Comparison of ENCODE assay signal across 12 cellular contexts in the genomic region with DNA sequence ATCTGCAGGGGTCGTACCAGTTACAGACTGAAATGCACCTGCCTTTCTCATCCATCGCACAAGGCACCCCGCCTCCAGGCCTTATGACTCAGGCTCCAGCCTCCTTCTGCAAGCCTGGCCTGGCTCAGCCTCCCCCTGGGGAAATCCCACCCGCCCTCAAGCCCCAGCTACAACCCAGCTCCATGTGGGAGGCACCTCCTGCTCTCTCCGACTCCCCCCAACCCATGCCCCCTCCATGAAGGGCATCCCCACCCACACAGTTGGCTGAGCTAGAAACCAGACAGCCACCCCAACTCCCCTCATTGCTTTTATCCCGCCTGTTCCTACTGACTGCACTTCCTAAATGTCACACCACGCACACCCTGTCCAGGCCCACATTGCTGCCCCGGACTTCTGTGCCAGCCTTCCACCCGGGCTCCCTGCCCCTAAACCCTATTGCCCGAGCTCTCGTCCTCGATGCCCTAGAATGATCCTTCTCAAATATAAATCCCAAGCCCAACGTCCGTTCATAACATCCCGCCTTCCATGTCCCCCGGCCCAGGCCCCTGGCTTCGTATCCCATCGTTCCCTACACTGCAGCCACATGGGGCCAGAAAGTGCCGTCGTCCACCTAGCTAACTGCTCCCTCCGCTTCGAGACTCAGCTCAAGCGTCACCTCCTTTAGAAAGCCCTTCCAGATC. TPM values are rescaled to one million over a fixed set of nuclear protein-coding genes. Genes with fewer than 3 reads are reported as not detected.
A peak's percentile ranks its signal among the peaks of the same experiment; 100 is the strongest.
DNase-seq lines count a peak whose midpoint lies in the region; ATAC-seq and TF ChIP-seq lines count a peak whose summit lies in the region.
"Had no signal": no experiment of that assay in that cellular context is flagged by ENCODE, and none has a peak within 500 bp of the region (broad histone marks: within the 10 kb centered on the region; RNA-seq: fewer than 3 reads in every experiment).

No MANE protein-coding gene starts in this region.

- H3K27me3 Mint-ChIP-seq in CD8-positive, alpha-beta memory T cell = no peaks in the 10 kb centered on the region
- H3K27me3 Mint-ChIP-seq: IgD-negative memory B cell had no signal

- no peak for DNase-seq in CD8-positive, alpha-beta memory T cell
- DNase-seq in NB4 (ENCODE audit: low read depth) (peak; percentile 57), adipocyte (ENCODE audit: low read depth) (peak; percentile 10), gastrocnemius medialis (no peak), cerebellar nuclear complex (lab: John Stamatoyannopoulos, UW) (no peak), PC-3 (no peak)
- DNase-seq: NCI-H2107 had no signal

- TF ChIP-seq CTCF in NB4 (IDR thresholded peaks at IDR 0.05; ENCODE audit: low read depth, low read length) (no peak), gastrocnemius medialis (IDR thresholded peaks at IDR 0.05 in 4 of 5, conservative IDR thresholded peaks at IDR 0.05 in 1 of 5) (no peak), PC-3 (conservative IDR thresholded peaks at IDR 0.05; ENCODE audit: low read depth, low read length) (no peak)

- intact Hi-C loops in gastrocnemius medialis (cut with DNase I; ENCODE audit: low total_unique reads) = no loop called here
- intact Hi-C loops in PC-3 (cut with micrococcal nuclease) = no loop called here

- peaks cover 10 to 21% (median 14%) of the 10 kb centered on the region in 3 donors for H3K36me3 Mint-ChIP-seq in CD8-positive, alpha-beta memory T cell

- no peak for TF ChIP-seq POLR2A in NB4 (IDR thresholded peaks at IDR 0.05; ENCODE audit: extremely low read depth, insufficient read length)
- TF ChIP-seq POLR2A in gastrocnemius medialis (IDR thresholded peaks at IDR 0.05) = no peak

- H3K4me1 ChIP-seq in CD8-positive, alpha-beta memory T cell (ENCODE audit: insufficient read depth, low read length) = peaks cover 30% of the 10 kb centered on the region
- H3K4me1 ChIP-seq in adipocyte (ENCODE audit: control insufficient read depth, insufficient read depth, low read length) = no peaks in the 10 kb centered on the region
- peaks cover 79 to 92% of the 10 kb centered on the region in 2 donors for H3K4me1 ChIP-seq in gastrocnemius medialis
- no peaks in the 10 kb centered on the region for H3K4me1 ChIP-seq in PC-3 (ENCODE audit: insufficient read depth, low read length)
- H3K4me1 ChIP-seq: prostate gland had no signal

- no peaks in the 10 kb centered on the region for H3K27me3 ChIP-seq in CD8-positive, alpha-beta memory T cell (ENCODE audit: insufficient read depth, low read length, poor library complexity, severe bottlenecking)
- H3K27me3 ChIP-seq in adipocyte (replicated peaks; ENCODE audit: control insufficient read depth, insufficient read depth, low read length) = no peaks in the 10 kb centered on the region
- H3K27me3 ChIP-seq in gastrocnemius medialis = no peaks in the 10 kb centered on the region
- H3K27me3 ChIP-seq in PC-3 (ENCODE audit: low read length) = no peaks in the 10 kb centered on the region

- peaks cover 0 to 10% (median 8%) of the 10 kb centered on the region in 5 donors for H3K9me3 Mint-ChIP-seq in CD8-positive, alpha-beta memory T cell

- H3K9ac ChIP-seq in adipocyte (ENCODE audit: low read length) (no peak overlapping the region), PC-3 (ENCODE audit: low read length) (no peak overlapping the region)

- no peaks in the 10 kb centered on the region for H4K20me1 ChIP-seq in PC-3 (ENCODE audit: low read length)

- H3K27ac ChIP-seq in CD8-positive, alpha-beta memory T cell (ENCODE audit: low read depth, low read length) = no peak overlapping the region
- H3K27ac ChIP-seq in gastrocnemius medialis (peak overlapping the region; percentile 6 to 98 (median 52)), PC-3 (ENCODE audit: low read length) (no peak overlapping the region)
- H3K27ac ChIP-seq: prostate gland had no signal

- peak overlapping the region in 1 of 7 donors; percentile 44 for H3K4me3 Mint-ChIP-seq in CD8-positive, alpha-beta memory T cell

- H3K4me2 ChIP-seq in PC-3 (ENCODE audit: low read length) = no peak overlapping the region

- H3K9me3 ChIP-seq in CD8-positive, alpha-beta memory T cell (ENCODE audit: low read length) = peaks cover under 1% of the 10 kb centered on the region
- H3K9me3 ChIP-seq in adipocyte (ENCODE audit: control insufficient read depth, low read length) (no peaks in the 10 kb centered on the region), gastrocnemius medialis (no peaks in the 10 kb centered on the region), PC-3 (ENCODE audit: low read length) (peaks cover 4% of the 10 kb centered on the region; the same call in 1 of the 2 replicates)
- H3K9me3 ChIP-seq: prostate gland had no signal

- no peak for ATAC-seq in gastrocnemius medialis
- ATAC-seq in PC-3 = no peak
- no peak for ATAC-seq in HG03460 (IDR thresholded peaks at IDR 0.05; ENCODE audit: unreplicated experiment)
- ATAC-seq in GM21423 (IDR thresholded peaks at IDR 0.05; ENCODE audit: unreplicated experiment) = no peak

- H3K4me3 ChIP-seq in CD8-positive, alpha-beta memory T cell (ENCODE audit: low read length) = no peak overlapping the region
- no peak overlapping the region for H3K4me3 ChIP-seq in NB4 (ENCODE audit: low read depth, low read length)
- no peak overlapping the region for H3K4me3 ChIP-seq in adipocyte (ENCODE audit: low read length)
- no peak overlapping the region for H3K4me3 ChIP-seq in gastrocnemius medialis
- H3K4me3 ChIP-seq in PC-3 (ENCODE audit: low read length) = no peak overlapping the region
- H3K4me3 ChIP-seq: lung, prostate gland had no signal

- H3K79me2 ChIP-seq in PC-3 (ENCODE audit: low read length) = no peaks in the 10 kb centered on the region

- BruUV-seq in PC-3 (replicated peaks; lab: Mats Ljungman, UMichigan) = no TSS peak

- CTCF ChIA-PET in CD8-positive, alpha-beta memory T cell (lab: Charles Lee) = interaction anchor here (1.9 kb wide), 1 partner anchor 31 kb away, joined by 6 read pairs; no protein-coding TSS in a partner anchor
- CTCF ChIA-PET in PC-3 (lab: Charles Lee) = no interaction called here

- H3F3A ChIP-seq in PC-3 (ENCODE audit: low read length, unreplicated experiment) = no peaks in the 10 kb centered on the region

- no peaks in the 10 kb centered on the region for H3K9me2 ChIP-seq in PC-3 (replicated peaks; ENCODE audit: low read length)

- H3K27ac Mint-ChIP-seq in CD8-positive, alpha-beta memory T cell = peak overlapping the region in 5 of 8 donors; percentile 1 to 88 (median 56)
- H3K27ac Mint-ChIP-seq: IgD-negative memory B cell had no signal

- peaks cover 54 to 69% (median 64%) of the 10 kb centered on the region in 3 donors for H3K4me1 Mint-ChIP-seq in CD8-positive, alpha-beta memory T cell

- in situ Hi-C loops in gastrocnemius medialis (cut with MboI; ENCODE audit: low sequenced_read_pairs in 4 of 4) = no loop called here

- no peak overlapping the region for H2AFZ ChIP-seq in PC-3 (ENCODE audit: low read length)

- POLR2A ChIA-PET in CD8-positive, alpha-beta memory T cell (lab: Charles Lee) = no interaction called here
- POLR2A ChIA-PET in PC-3 (lab: Charles Lee; ENCODE audit: unreplicated experiment) = no interaction called here

- no peaks in the 10 kb centered on the region for H3K36me3 ChIP-seq in CD8-positive, alpha-beta memory T cell (ENCODE audit: insufficient read depth, low read length)
- H3K36me3 ChIP-seq in adipocyte (ENCODE audit: control insufficient read depth, insufficient read depth, low read length, severe bottlenecking) (no peaks in the 10 kb centered on the region), gastrocnemius medialis (no peaks in the 10 kb centered on the region), PC-3 (ENCODE audit: low read depth, low read length) (peaks cover 7% of the 10 kb centered on the region; the same call in 1 of the 2 replicates)

RNA-seq across cellular contexts. Expression of gene DNMT3A, which starts 9.9 kb away (rescaled TPM):
- 10 to 100 TPM; 77.9 to 80.7 TPM for total RNA-seq in CD8-positive, alpha-beta memory T cell
- 19.4 TPM for polyA plus RNA-seq in CD8-positive, alpha-beta memory T cell
- 10 to 100 TPM in 1 of 4 donors, 1 to 10 TPM in 3; 5.9 to 14.1 (median 8.0) TPM for total RNA-seq in gastrocnemius medialis
- total RNA-seq in PC-3 (2014; rRNA removed) = 12.2 and 20.6 TPM in 2 replicates

Comparison
In these comparisons a context has a peak if more than half of its experiments do, and no peak if none do; other contexts are left out.
1. DNase-seq: peak in NB4 (single experiment) and adipocyte (single experiment); none in CD8-positive, alpha-beta memory T cell (0 of 5), gastrocnemius medialis (0 of 2), cerebellar nuclear complex (0 of 2) and PC-3 (single experiment).
2. H3K27ac ChIP-seq: peak in gastrocnemius medialis (4 of 4); none in CD8-positive, alpha-beta memory T cell (single experiment) and PC-3 (single experiment).